ENCODE assay signal across 33 cellular contexts in the genomic region with DNA sequence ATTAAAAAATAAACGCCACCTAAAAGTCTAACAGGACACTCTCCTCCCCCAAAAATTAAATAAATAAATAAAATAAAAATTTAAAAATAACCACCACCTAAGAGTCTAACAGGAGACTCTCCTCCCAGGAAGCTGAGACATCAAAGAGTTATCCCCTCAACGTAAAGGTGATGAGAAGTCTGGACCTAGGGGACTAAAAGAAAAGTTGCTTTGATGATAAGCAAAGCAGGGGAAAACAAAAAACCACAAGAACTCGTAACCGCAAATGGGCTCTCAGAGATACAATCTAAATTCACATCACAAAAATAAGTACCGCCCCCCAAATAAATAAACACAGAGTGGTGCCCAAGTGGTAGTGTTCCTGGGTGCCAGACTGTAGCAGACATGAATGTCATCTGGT.
"Had no signal": no experiment of that assay in that cellular context is flagged by ENCODE, and none has a peak within 500 bp of the region (broad histone marks: within the 10 kb centered on the region; RNA-seq: fewer than 3 reads in every experiment).

No MANE protein-coding gene starts in this region.

- H3K36me3 ChIP-seq: adrenal gland, brain microvascular endothelial cell, breast epithelium had no signal

- H3K4me3 ChIP-seq: adrenal gland, body of pancreas, breast epithelium had no signal

- H3K27me3 ChIP-seq: adrenal gland, body of pancreas, brain microvascular endothelial cell, breast epithelium had no signal

- ATAC-seq: activated CD4-positive, alpha-beta T cell treated with anti-CD3 and anti-CD28 coated beads for 36 hours; activated CD4-positive, CD25-positive, alpha-beta regulatory T cell treated with anti-CD3 and anti-CD28 coated beads, Interleukin-2, amount 50 U/mL, for 24 hours; activated CD8-positive, alpha-beta memory T cell treated with anti-CD3 and anti-CD28 coated beads, Interleukin-2, amount 10 ng/mL, durations not matched to agents 7 days and 5 days; activated CD8-positive, alpha-beta T cell treated with anti-CD3 and anti-CD28 coated beads, Interleukin-2, amount 10 ng/mL, durations not matched to agents 7 days and 5 days; activated naive CD4-positive, alpha-beta T cell treated with anti-CD3 and anti-CD28 coated beads, Interleukin-2, amount 50 U/mL, for 72 hours; activated T-cell treated with anti-CD3 and anti-CD28 coated beads, Interleukin-2, amount 50 U/mL, for 4 hours; activated T-cell treated with anti-CD3 and anti-CD28 coated beads, Interleukin-2, amount 50 U/mL, for 72 hours; activated T-helper 17 cell treated with anti-CD3 and anti-CD28 coated beads, Interleukin-2, amount 50 U/mL, for 72 hours; body of pancreas had no signal

- DNase-seq: activated CD4-positive, alpha-beta memory T cell treated with anti-CD3 and anti-CD28 coated beads, Interleukin-2, amount 10 ng/mL, durations not matched to agents 7 days and 5 days; activated CD4-positive, alpha-beta T cell treated with anti-CD3 and anti-CD28 coated beads for 1 hour; activated CD4-positive, alpha-beta T cell treated with anti-CD3 and anti-CD28 coated beads for 36 hours; activated CD4-positive, alpha-beta T cell treated with anti-CD3 and anti-CD28 coated beads for 48 hours; activated CD4-positive, alpha-beta T cell treated with anti-CD3 and anti-CD28 coated beads, Interleukin-2, amount 10 ng/mL, durations not matched to agents 7 days and 5 days; activated CD4-positive, alpha-beta T cell treated with anti-CD3 and anti-CD28 coated beads, Interleukin-2, amount 50 U/mL, for 48 hours; activated CD4-positive, CD25-positive, alpha-beta regulatory T cell; activated CD8-positive, alpha-beta memory T cell treated with anti-CD3 and anti-CD28 coated beads for 24 hours; activated CD8-positive, alpha-beta memory T cell treated with anti-CD3 and anti-CD28 coated beads, Interleukin-2, amount 10 ng/mL, durations not matched to agents 7 days and 5 days; activated CD8-positive, alpha-beta memory T cell treated with anti-CD3 and anti-CD28 coated beads, Interleukin-2, amount 50 U/mL, for 48 hours; activated CD8-positive, alpha-beta T cell treated with anti-CD3 and anti-CD28 coated beads, Interleukin-2, amount 10 ng/mL, durations not matched to agents 7 days and 5 days; activated effector memory CD4-positive, alpha-beta T cell treated with anti-CD3 and anti-CD28 coated beads, Interleukin-2, amount 50 U/mL, for 16 hours; activated gamma-delta T cell treated with Interleukin-2 at 50 U/mL for 16 hours; activated naive CD4-positive, alpha-beta T cell; activated naive CD4-positive, alpha-beta T cell treated with anti-CD3 and anti-CD28 coated beads for 36 hours; activated naive CD4-positive, alpha-beta T cell treated with anti-CD3 and anti-CD28 coated beads, Interleukin-2, amount 50 U/mL, for 16 hours; activated naive CD8-positive, alpha-beta T cell treated with anti-CD3 and anti-CD28 coated beads for 36 hours; activated T-cell treated with anti-CD3 and anti-CD28 coated beads, Interleukin-2, amount 50 U/mL, for 1 hour; activated T-cell treated with anti-CD3 and anti-CD28 coated beads, Interleukin-2, amount 50 U/mL, for 4 hours; activated T-cell treated with anti-CD3 and anti-CD28 coated beads, Interleukin-2, amount 50 U/mL, for 72 hours; adrenal gland; amniotic stem cell; aorta; body of pancreas; brain microvascular endothelial cell; central memory CD4-positive, alpha-beta T cell; T-helper 1 cell; T-helper 9 cell had no signal

- H3K9me3 ChIP-seq: body of pancreas had no signal

- H3K27ac ChIP-seq: adrenal gland, body of pancreas, brain microvascular endothelial cell, breast epithelium, VCaP had no signal

- H3K4me1 ChIP-seq: adrenal gland, body of pancreas, breast epithelium had no signal
